ENCODE assay signal across 26 cellular contexts in the genomic region with DNA sequence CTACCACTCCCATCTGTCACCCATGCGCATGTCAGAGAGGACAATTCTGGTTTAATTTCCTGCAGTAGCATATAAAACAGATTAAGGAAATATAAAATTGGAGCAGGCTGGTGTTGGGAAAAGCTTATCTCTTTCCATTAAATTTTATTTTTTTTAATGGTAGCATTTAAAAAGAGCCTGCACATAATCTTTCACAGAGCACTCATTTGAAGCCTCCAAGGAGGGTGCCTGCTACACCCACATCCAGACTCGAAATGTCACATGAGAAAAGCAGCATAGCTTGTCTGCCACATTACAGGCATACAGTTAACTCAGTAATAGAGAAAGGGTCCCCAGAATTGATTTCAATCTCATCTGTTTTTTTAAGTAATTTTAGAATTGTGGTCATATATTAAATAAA.
"Had no signal": no experiment of that assay in that cellular context is flagged by ENCODE, and none has a peak within 500 bp of the region (broad histone marks: within the 10 kb centered on the region; RNA-seq: fewer than 3 reads in every experiment).

No MANE protein-coding gene starts in this region.

- ATAC-seq: left colon; left lung; lower lobe of right lung; natural killer cell; psoas muscle; right cardiac atrium; sciatic nerve; stimulated activated effector memory CD8-positive, alpha-beta T cell treated with anti-CD3 and anti-CD28 coated beads, Interleukin-12 subunit alpha, Interleukin-12 subunit beta, amount 100 ng/mL, for 72 hours had no signal

- H3K9me3 ChIP-seq: neutrophil had no signal

- DNase-seq: hypothalamus; immature natural killer cell; kidney; left colon; left lung; lower lobe of right lung; mammary epithelial cell; naive B cell; natural killer cell; nephron progenitor cell; occipital lobe; psoas muscle; right cardiac atrium; spleen; stimulated activated CD4-positive, alpha-beta T cell treated with anti-CD3 and anti-CD28 coated beads, Interleukin-4, amount 100 ng/mL, for 24 hours; stimulated activated naive CD4-positive, alpha-beta T cell; tibial artery; uterus had no signal

- H3K27ac ChIP-seq: left lung, lower lobe of right lung, neural progenitor cell, neutrophil, parathyroid adenoma, psoas muscle, skin epidermis, spleen, suprapubic skin, thoracic aorta, tibial artery, uterus had no signal

- H3K9ac ChIP-seq: neural progenitor cell, parathyroid adenoma had no signal

- H3K4me1 ChIP-seq: lower lobe of right lung, parathyroid adenoma, psoas muscle, spleen, suprapubic skin, tibial artery, uterus had no signal

- H3K79me2 ChIP-seq: parathyroid adenoma had no signal

- H3K27me3 ChIP-seq: left lung, neural progenitor cell, neutrophil, spleen, suprapubic skin, tibial artery, uterus had no signal

- H3K4me2 ChIP-seq: neural progenitor cell had no signal

- H3K4me3 ChIP-seq: left lung, lower lobe of right lung, neural progenitor cell, psoas muscle, skin epidermis, spleen, suprapubic skin, thoracic aorta, tibial artery, uterus had no signal

- H3K36me3 ChIP-seq: lower lobe of right lung, neural progenitor cell, neutrophil, suprapubic skin, thoracic aorta, uterus had no signal

- H2AFZ ChIP-seq: neural progenitor cell, parathyroid adenoma had no signal
